8 cellular contexts compared by ENCODE assay signal in genomic region chr1:232767381-232768074, GRCh38. TPM values are rescaled to one million over a fixed set of nuclear protein-coding genes. Genes with fewer than 3 reads are reported as not detected.
A peak's percentile ranks its signal among the peaks of the same experiment; 100 is the strongest.
DNase-seq lines count a peak whose midpoint lies in the region; ATAC-seq and TF ChIP-seq lines count a peak whose summit lies in the region.

No MANE protein-coding gene starts in this region.

- H3K9me3 ChIP-seq in A673 (ENCODE audit: low read depth, low read length, poor library complexity, severe bottlenecking) = peaks cover 4% of the 10 kb centered on the region
- H3K9me3 ChIP-seq in adipocyte (ENCODE audit: control insufficient read depth, low read length) = no peaks in the 10 kb centered on the region

- TF ChIP-seq CTCF in A673 (conservative IDR thresholded peaks at IDR 0.05; ENCODE audit: low read depth, low read length) = no peak

- POLR2A ChIA-PET in A673 (lab: Charles Lee; ENCODE audit: low non-redundant PET) = no interaction called here

- peak overlapping the region; percentile 4 for H3K9ac ChIP-seq in adipocyte (ENCODE audit: low read length)

- no TSS peak for BruUV-seq in A673 (replicated peaks; lab: Mats Ljungman, UMichigan)

- H3K36me3 ChIP-seq in A673 (ENCODE audit: insufficient read depth, low read length, poor library complexity, severe bottlenecking) = no peaks in the 10 kb centered on the region
- no peaks in the 10 kb centered on the region for H3K36me3 ChIP-seq in adipocyte (ENCODE audit: control insufficient read depth, insufficient read depth, low read length, severe bottlenecking)

- no peaks in the 10 kb centered on the region for H3K27me3 ChIP-seq in A673 (replicated peaks; ENCODE audit: insufficient read depth, low read depth, low read length, poor library complexity)
- H3K27me3 ChIP-seq in adipocyte (replicated peaks; ENCODE audit: control insufficient read depth, insufficient read depth, low read length) = no peaks in the 10 kb centered on the region

- CTCF ChIA-PET in A673 (lab: Charles Lee) = no interaction called here

- H3K4me1 ChIP-seq in A673 (ENCODE audit: insufficient read depth, low read length, poor library complexity, severe bottlenecking) (no peaks in the 10 kb centered on the region), adipocyte (ENCODE audit: control insufficient read depth, insufficient read depth, low read length) (peaks cover 36% of the 10 kb centered on the region)

- H3K4me3 ChIP-seq in A673 (ENCODE audit: low read depth, low read length, poor library complexity, severe bottlenecking) (no peak overlapping the region), adipocyte (ENCODE audit: low read length) (no peak overlapping the region)

- H3K27ac ChIP-seq in A673 (ENCODE audit: low read depth, low read length, poor library complexity, severe bottlenecking) = no peak overlapping the region

- ATAC-seq in HG02973 (IDR thresholded peaks at IDR 0.05; ENCODE audit: unreplicated experiment) (no peak), HG02938 (IDR thresholded peaks at IDR 0.05; ENCODE audit: unreplicated experiment) (no peak)

- intact Hi-C loops in A673 (cut with micrococcal nuclease; ENCODE audit: unreplicated experiment) = no loop called here

- DNase-seq in A673 (ENCODE audit: low spot score) (peak; percentile 50), HT-29 (ENCODE audit: low spot score) (peak; percentile 83), adipocyte (ENCODE audit: low read depth) (peak; percentile 59), kidney glomerular epithelial cell (lab: John Stamatoyannopoulos, UW) (peak; percentile 64), NCI-H526 treated with DMSO at 0.1 percent for 48 hours (lab: John Stamatoyannopoulos, UW) (no peak)
- no peak for DNase-seq in activated T-cell treated with anti-CD3 and anti-CD28 coated beads, Interleukin-2, amount 50 U/mL, for 48 hours

RNA-seq across cellular contexts. Expression of gene MAP10, which starts 37.7 kb away (rescaled TPM):
- 4.8 and 5.0 TPM in 2 replicates for total RNA-seq in A673 (2021)
- total RNA-seq in HT-29 (2014; rRNA removed; shearing (Covaris generic)) = not detected in 2 replicates

Comparison
In these comparisons a context has a peak if more than half of its experiments do, and no peak if none do; other contexts are left out.
1. DNase-seq: peak in A673 (single experiment), HT-29 (single experiment), adipocyte (single experiment) and kidney glomerular epithelial cell (single experiment); none in NCI-H526 treated with DMSO at 0.1 percent for 48 hours (single experiment) and activated T-cell treated with anti-CD3 and anti-CD28 coated beads, Interleukin-2, amount 50 U/mL, for 48 hours (0 of 2).